In the genomic region with DNA sequence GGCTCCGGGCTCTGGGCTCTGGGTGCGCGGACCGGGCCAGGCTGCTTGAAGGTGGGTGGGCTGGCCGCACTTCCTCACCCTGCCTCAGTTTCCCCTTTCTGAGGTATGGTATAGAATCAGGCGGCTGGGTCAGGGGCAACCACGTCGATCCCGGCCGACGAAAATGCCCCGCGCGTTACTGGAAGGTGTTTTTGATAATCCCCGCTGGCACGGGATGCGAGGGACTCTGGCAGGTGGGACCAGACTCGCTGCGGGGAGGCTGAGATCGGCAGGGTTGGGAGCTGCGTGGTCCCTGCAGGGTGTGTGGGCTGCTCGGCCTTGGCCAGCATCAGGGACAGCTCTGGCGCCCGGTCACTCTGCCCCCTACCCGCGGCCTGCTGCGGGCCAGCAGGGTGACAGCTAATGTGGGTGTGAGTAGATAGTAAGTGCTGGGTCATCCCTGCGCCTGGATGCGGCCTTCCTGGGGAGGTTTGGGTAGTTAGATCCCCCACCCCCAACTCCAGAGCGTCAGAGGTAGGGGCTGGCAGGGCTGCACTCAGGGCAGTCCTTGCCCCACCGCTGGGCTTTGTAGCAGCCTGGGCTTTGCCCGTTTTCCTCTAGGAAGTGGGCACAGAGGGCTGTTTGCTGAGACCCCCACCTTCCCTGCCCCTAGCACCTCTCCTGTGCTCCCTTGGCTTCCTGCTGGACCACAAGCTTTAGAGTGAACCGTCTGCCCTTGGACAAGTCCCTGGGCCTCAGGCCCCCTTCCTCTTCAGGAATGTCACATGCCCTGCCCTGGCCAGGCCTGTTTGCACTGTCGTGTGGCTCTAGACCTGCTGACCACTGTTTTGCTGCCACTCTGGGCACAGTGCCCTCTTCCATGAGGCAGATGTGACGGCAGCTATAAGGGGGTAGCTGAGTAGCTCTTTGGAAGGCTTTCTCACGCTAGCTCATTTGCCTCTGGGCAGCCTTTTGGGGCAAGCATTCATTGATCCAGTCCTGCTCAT, we compare ENCODE assay signal across 8 cellular contexts. TPM values are rescaled to one million over a fixed set of nuclear protein-coding genes. Genes with fewer than 3 reads are reported as not detected.
DNase-seq lines count a peak whose midpoint lies in the region; ATAC-seq, FAIRE-seq and TF ChIP-seq lines count a peak whose summit lies in the region.

No MANE protein-coding gene starts in this region.

- no peak for TF ChIP-seq POLR2A in endothelial cell of umbilical vein (IDR thresholded peaks at IDR 0.05; ENCODE audit: low read depth, low read length)

- H4K20me1 ChIP-seq in endothelial cell of umbilical vein (replicated peaks; ENCODE audit: control insufficient read depth, extremely low read depth, insufficient read depth, low read length): no peaks in the 10 kb centered on the region

- dilution Hi-C loops in endothelial cell of umbilical vein (cut with MboI; ENCODE audit: extremely low pct_ligation_motif_present, low sequenced_read_pairs): no loop called here

- H3K27me3 ChIP-seq in endothelial cell of umbilical vein (ENCODE audit: control insufficient read depth in 2 of 2, insufficient read depth in 2 of 2, low read length in 2 of 2) (no peaks in the 10 kb centered on the region), tibial artery (no peaks in the 10 kb centered on the region)

- BruUV-seq in endothelial cell of umbilical vein (replicated peaks; lab: Mats Ljungman, UMichigan): TSS peak; percentile 26

- H3K4me1 ChIP-seq in endothelial cell of umbilical vein (ENCODE audit: control insufficient read depth, extremely low read depth, insufficient read depth, low read length) (peaks cover 17% of the 10 kb centered on the region), tibial artery (peaks cover 7 to 46% (median 27%) of the 10 kb centered on the region in 4 donors)

- TF ChIP-seq CTCF in AG04449 (IDR thresholded peaks at IDR 0.05; ENCODE audit: insufficient read depth, low read length, missing control alignments): peak; percentile 2
- no peak for TF ChIP-seq CTCF in endothelial cell of umbilical vein (IDR thresholded peaks at IDR 0.05; ENCODE audit: extremely low read depth in 1 of 2, insufficient read depth in 1 of 2, low read depth in 1 of 2, low read length in 2 of 2)
- no peak for TF ChIP-seq CTCF in tibial artery (IDR thresholded peaks at IDR 0.05)

- H3K4me3 ChIP-seq in AG04449 (ENCODE audit: low read depth, low read length) (peak overlapping the region; percentile 90), endothelial cell of umbilical vein (replicated peaks in 1 of 3; ENCODE audit: insufficient read depth in 1 of 3, low read depth in 1 of 3, low read length in 3 of 3) (peak overlapping the region; percentile 69 to 82 (median 81)), tibial artery (peak overlapping the region; percentile 74 to 82)

- peak; percentile 61 for FAIRE-seq in endothelial cell of umbilical vein (lab: Jason Lieb, UNC)

- peak overlapping the region; percentile 45 for H2AFZ ChIP-seq in endothelial cell of umbilical vein (ENCODE audit: low read depth, low read length)

- H3K9ac ChIP-seq in endothelial cell of umbilical vein (replicated peaks; ENCODE audit: extremely low read depth, insufficient read depth, low read length): peak overlapping the region; percentile 85

- H3K9me3 ChIP-seq in endothelial cell of umbilical vein (replicated peaks; ENCODE audit: control insufficient read depth, insufficient read depth, low read length): no peaks in the 10 kb centered on the region
- H3K9me3 ChIP-seq in tibial artery: no peaks in the 10 kb centered on the region

- peak overlapping the region; percentile 59 for H3K4me2 ChIP-seq in endothelial cell of umbilical vein (ENCODE audit: insufficient read depth, low read length)

- intact Hi-C loops in endothelial cell of umbilical vein (cut with micrococcal nuclease): loop anchor here (2.0 kb wide), 2 partner anchors 23 to 59 kb away; a partner anchor contains a TSS
- intact Hi-C loops in tibial artery (cut with DNase I; ENCODE audit: low total_unique reads): no loop called here

- H3K79me2 ChIP-seq in endothelial cell of umbilical vein (ENCODE audit: control insufficient read depth, insufficient read depth, low read length): peaks cover 22% of the 10 kb centered on the region

- no peaks in the 10 kb centered on the region for H3K9me1 ChIP-seq in endothelial cell of umbilical vein (replicated peaks; ENCODE audit: control insufficient read depth, extremely low read depth, insufficient read depth, low read length)

- peak; percentile 10 for ATAC-seq in GM21619 (IDR thresholded peaks at IDR 0.05; ENCODE audit: unreplicated experiment)

- H3K36me3 ChIP-seq in endothelial cell of umbilical vein (ENCODE audit: control insufficient read depth in 2 of 2, extremely low read depth in 1 of 2, insufficient read depth in 2 of 2, low read length in 2 of 2): no peaks in the 10 kb centered on the region
- H3K36me3 ChIP-seq in tibial artery: peaks cover 0 to 12% (median 10%) of the 10 kb centered on the region in 3 donors

- CTCF ChIA-PET in AG04449 (lab: Yijun Ruan, JAX): interaction anchor here (0.8 to 1.8 kb wide), 4 partner anchors 8 to 52 kb away, joined by 3 to 5 read pairs (median 4); no protein-coding TSS in a partner anchor
- CTCF ChIA-PET in endothelial cell of umbilical vein (lab: Charles Lee): interaction anchor here (1.0 to 2.7 kb wide), 8 partner anchors 10 to 291 kb away, joined by 3 to 10 read pairs (median 4); no protein-coding TSS in a partner anchor

- POLR2A ChIA-PET in AG04449 (lab: Yijun Ruan, JAX): interaction anchor here (0.9 kb wide), 1 partner anchor 290 kb away, joined by 4 read pairs; no protein-coding TSS in a partner anchor
- POLR2A ChIA-PET in endothelial cell of umbilical vein (lab: Charles Lee): no interaction called here

- DNase-seq in AG04449 (ENCODE audit: low read depth, low spot score) (peak; percentile 2), SW480 (ENCODE audit: low spot score) (peak; percentile 16), endothelial cell of umbilical vein (ENCODE audit: low read depth, low spot score) (peak; percentile 42), midbrain (lab: John Stamatoyannopoulos, UW) (peak; percentile 79), tibial artery (peak; percentile 85 to 94), ureter (ENCODE audit: low spot score) (no peak), 8988T (no peak)

- H3K27ac ChIP-seq in endothelial cell of umbilical vein (ENCODE audit: insufficient read depth, low read depth, low read length) (peak overlapping the region; percentile 74), tibial artery (peak overlapping the region; percentile 88)

TF ChIP-seq in endothelial cell of umbilical vein, 7 proteins besides CTCF, POLR2A, EP300 and RAD21:
- TF ChIP-seq POLR2AphosphoS5 (IDR thresholded peaks at IDR 0.05; ENCODE audit: insufficient read depth, low read depth, low read length): no peak
- no peak for TF ChIP-seq FOS (IDR thresholded peaks at IDR 0.05; ENCODE audit: borderline replicate concordance, insufficient read depth, low read length)
- no peak for TF ChIP-seq JUN (IDR thresholded peaks at IDR 0.05; ENCODE audit: borderline replicate concordance, insufficient read depth, insufficient read length, low read depth)
- no peak for TF ChIP-seq GATA2 (IDR thresholded peaks at IDR 0.05; ENCODE audit: insufficient read depth, insufficient read length, low read depth, low read length)
- TF ChIP-seq EZH2 (IDR thresholded peaks at IDR 0.05; ENCODE audit: borderline replicate concordance, low read depth, low read length, severe bottlenecking): no peak
- TF ChIP-seq, protein P1, sequence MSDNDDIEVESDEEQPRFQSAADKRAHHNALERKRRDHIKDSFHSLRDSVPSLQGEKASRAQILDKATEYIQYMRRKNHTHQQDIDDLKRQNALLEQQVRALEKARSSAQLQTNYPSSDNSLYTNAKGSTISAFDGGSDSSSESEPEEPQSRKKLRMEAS (IDR thresholded peaks at IDR 0.05; ENCODE audit: insufficient read depth, insufficient read length): no peak
- no peak for TF ChIP-seq MYC (IDR thresholded peaks at IDR 0.05; ENCODE audit: low read depth, low read length)

RNA-seq across cellular contexts. Expression of a gene that starts 0.6 kb away (rescaled TPM):
- 33.2 and 40.0 TPM in 2 replicates for total RNA-seq in endothelial cell of umbilical vein
- polyA plus RNA-seq in endothelial cell of umbilical vein: 49.3 and 59.5 TPM in 2 replicates
- polyA plus RNA-seq in endothelial cell of umbilical vein (2011; cell fraction: cytosol; rRNA removed): 34.3 and 36.5 TPM in 2 replicates
- 48.4 and 53.3 TPM in 2 replicates for polyA plus RNA-seq in endothelial cell of umbilical vein (2011; cell fraction: nucleus; rRNA removed)
- 20.4 and 20.9 TPM in 2 replicates for polyA plus RNA-seq in endothelial cell of umbilical vein (2012)
- polyA minus RNA-seq in endothelial cell of umbilical vein: 82.2 and 90.8 TPM in 2 replicates
- polyA minus RNA-seq in endothelial cell of umbilical vein (2011; cell fraction: cytosol; rRNA and poly(A)+ RNA removed): 10.1 TPM
- polyA minus RNA-seq in endothelial cell of umbilical vein (2011; cell fraction: nucleus; rRNA and poly(A)+ RNA removed): 22.9 and 23.8 TPM in 2 replicates
- 28.8 TPM for total RNA-seq in ureter

RNA-seq across cellular contexts. Expression of a gene that starts 4.9 kb away (rescaled TPM):
- total RNA-seq in endothelial cell of umbilical vein (105 and 109 TPM in 2 replicates), ureter (11.5 TPM)
- polyA plus RNA-seq in endothelial cell of umbilical vein: 81.3 and 83.6 TPM in 2 replicates
- polyA plus RNA-seq in endothelial cell of umbilical vein (2011; cell fraction: cytosol; rRNA removed): 30.5 and 49.1 TPM in 2 replicates
- 288 and 295 TPM in 2 replicates for polyA plus RNA-seq in endothelial cell of umbilical vein (2011; cell fraction: nucleus; rRNA removed)
- 22.8 and 27.5 TPM in 2 replicates for polyA plus RNA-seq in endothelial cell of umbilical vein (2012)
- 43.0 and 52.9 TPM in 2 replicates for polyA minus RNA-seq in endothelial cell of umbilical vein
- polyA minus RNA-seq in endothelial cell of umbilical vein (2011; cell fraction: cytosol; rRNA and poly(A)+ RNA removed): 1.7 TPM
- polyA minus RNA-seq in endothelial cell of umbilical vein (2011; cell fraction: nucleus; rRNA and poly(A)+ RNA removed): 58.2 and 105 TPM in 2 replicates

RNA-seq across cellular contexts. Expression of a gene that starts 58.6 kb away (rescaled TPM):
- 64.2 and 69.7 TPM in 2 replicates for total RNA-seq in endothelial cell of umbilical vein
- 30.7 and 32.7 TPM in 2 replicates for polyA plus RNA-seq in endothelial cell of umbilical vein
- 19.3 and 20.7 TPM in 2 replicates for polyA plus RNA-seq in endothelial cell of umbilical vein (2011; cell fraction: cytosol; rRNA removed)
- 204 and 207 TPM in 2 replicates for polyA plus RNA-seq in endothelial cell of umbilical vein (2011; cell fraction: nucleus; rRNA removed)
- polyA plus RNA-seq in endothelial cell of umbilical vein (2012): 23.8 and 25.5 TPM in 2 replicates
- polyA minus RNA-seq in endothelial cell of umbilical vein: 46.3 and 55.3 TPM in 2 replicates
- 13.1 TPM for polyA minus RNA-seq in endothelial cell of umbilical vein (2011; cell fraction: cytosol; rRNA and poly(A)+ RNA removed)
- polyA minus RNA-seq in endothelial cell of umbilical vein (2011; cell fraction: nucleus; rRNA and poly(A)+ RNA removed): 69.8 and 77.2 TPM in 2 replicates
- total RNA-seq in ureter: 49.0 TPM

Comparison
In these comparisons a context has a peak if more than half of its experiments do, and no peak if none do; other contexts are left out.
1. DNase-seq: peak in AG04449 (single experiment), SW480 (single experiment), endothelial cell of umbilical vein (single experiment), midbrain (single experiment) and tibial artery (2 of 2); none in ureter (single experiment) and 8988T (single experiment).
2. Peak in every context shown above with its lines, with median percentiles within 50 percentile points of each other: H3K4me3 ChIP-seq.